18 cellular contexts compared by ENCODE assay signal in genomic region chr13:36764957-36765356, GRCh38.
"Had no signal": no experiment of that assay in that cellular context is flagged by ENCODE, and none has a peak within 500 bp of the region (broad histone marks: within the 10 kb centered on the region; RNA-seq: fewer than 3 reads in every experiment).

No MANE protein-coding gene starts in this region.

- H3K4me1 Mint-ChIP-seq: activated B cell treated with CpG ODN at 0.5 μM for 24 hours; activated CD4-positive, alpha-beta T cell treated with anti-CD3 and anti-CD28 coated beads, Interleukin-2, amount 10 ng/mL, durations not matched to agents 24 days and 14 days; T-helper 17 cell had no signal

- H3K27ac ChIP-seq: body of pancreas, coronary artery, pancreas, thoracic aorta had no signal

- H3K9me3 Mint-ChIP-seq: activated CD4-positive, alpha-beta T cell treated with anti-CD3 and anti-CD28 coated beads, Interleukin-2, amount 10 ng/mL, durations not matched to agents 24 days and 14 days had no signal

- DNase-seq: activated B cell treated with CpG ODN at 0.5 μM for 24 hours; activated CD4-positive, alpha-beta T cell treated with anti-CD3 and anti-CD28 coated beads, Interleukin-2, amount 10 ng/mL, durations not matched to agents 24 days and 14 days; activated CD8-positive, alpha-beta memory T cell treated with anti-CD3 and anti-CD28 coated beads, Interleukin-2, amount 50 U/mL, for 48 hours; activated gamma-delta T cell; activated T-cell treated with anti-CD3 and anti-CD28 coated beads, Interleukin-2, amount 50 U/mL, for 72 hours; body of pancreas; central memory CD4-positive, alpha-beta T cell; foreskin fibroblast; hippocampal formation; kidney glomerular epithelial cell; naive B cell; pancreas; stimulated activated CD4-positive, alpha-beta T cell treated with anti-CD3 and anti-CD28 coated beads, Interleukin-1b, Interleukin-23, amount 100 ng/mL, for 48 hours; T-helper 17 cell had no signal

- H3K36me3 ChIP-seq: pancreas, thoracic aorta had no signal

- H3K4me1 ChIP-seq: body of pancreas, pancreas had no signal

- H3K4me3 Mint-ChIP-seq: activated B cell treated with CpG ODN at 0.5 μM for 24 hours; activated CD4-positive, alpha-beta T cell treated with anti-CD3 and anti-CD28 coated beads, Interleukin-2, amount 10 ng/mL, durations not matched to agents 24 days and 14 days; activated T-cell treated with anti-CD3 and anti-CD28 coated beads, Interleukin-2, amount 50 U/mL, for 72 hours; naive B cell; T-helper 17 cell had no signal

- H3K9me3 ChIP-seq: pancreas, thoracic aorta had no signal

- H3K27me3 ChIP-seq: body of pancreas, pancreas had no signal

- H3K4me3 ChIP-seq: body of pancreas, coronary artery, lung, pancreas, thoracic aorta had no signal

- ATAC-seq: activated naive CD4-positive, alpha-beta T cell treated with anti-CD3 and anti-CD28 coated beads, Interleukin-2, amount 50 U/mL, for 72 hours; activated T-cell treated with anti-CD3 and anti-CD28 coated beads, Interleukin-2, amount 50 U/mL, for 72 hours; body of pancreas; pancreas; T-helper 17 cell had no signal

- H3K27ac Mint-ChIP-seq: activated B cell treated with CpG ODN at 0.5 μM for 24 hours; activated CD4-positive, alpha-beta T cell treated with anti-CD3 and anti-CD28 coated beads, Interleukin-2, amount 10 ng/mL, durations not matched to agents 24 days and 14 days; activated naive CD4-positive, alpha-beta T cell treated with anti-CD3 and anti-CD28 coated beads, Interleukin-2, amount 50 U/mL, for 72 hours; activated T-cell treated with anti-CD3 and anti-CD28 coated beads, Interleukin-2, amount 50 U/mL, for 72 hours; naive B cell; T-helper 17 cell had no signal
